Comparison of ENCODE assay signal across 8 cellular contexts in genomic region chr2:186695081-186695756, GRCh38. TPM values are rescaled to one million over a fixed set of nuclear protein-coding genes. Genes with fewer than 3 reads are reported as not detected.
A peak's percentile ranks its signal among the peaks of the same experiment; 100 is the strongest.
DNase-seq lines count a peak whose midpoint lies in the region; ATAC-seq, FAIRE-seq and TF ChIP-seq lines count a peak whose summit lies in the region.

No MANE protein-coding gene starts in this region.

- FAIRE-seq in endothelial cell of umbilical vein (lab: Jason Lieb, UNC), result peak; percentile 50

- TF ChIP-seq POLR2A in endothelial cell of umbilical vein (IDR thresholded peaks at IDR 0.05; ENCODE audit: low read depth, low read length), result no peak

- no peak for TF ChIP-seq CTCF in endothelial cell of umbilical vein (IDR thresholded peaks at IDR 0.05; ENCODE audit: extremely low read depth in 1 of 2, insufficient read depth in 1 of 2, low read depth in 1 of 2, low read length in 2 of 2)

- intact Hi-C loops in endothelial cell of umbilical vein (cut with micrococcal nuclease), result loop anchor here (2.0 to 10.0 kb wide), 2 partner anchors 154 to 760 kb away; partner anchors contain the start of gene ZSWIM2

- no peaks in the 10 kb centered on the region for H3K9me1 ChIP-seq in endothelial cell of umbilical vein (replicated peaks; ENCODE audit: control insufficient read depth, extremely low read depth, insufficient read depth, low read length)

- DNase-seq in GM04503 (ENCODE audit: low read depth) (peak; percentile 47), NCI-H748 treated with DMSO at 0.1 percent for 48 hours (lab: John Stamatoyannopoulos, UW) (peak; percentile 71), endothelial cell of umbilical vein (ENCODE audit: low read depth, low spot score) (peak; percentile 61), non-pigmented ciliary epithelial cell (ENCODE audit: low read depth) (peak; percentile 38), NCI-H2029 treated with DMSO at 0.1 percent for 48 hours (lab: John Stamatoyannopoulos, UW) (no peak), left lobe of liver (ENCODE audit: low spot score) (no peak)

- no peaks in the 10 kb centered on the region for H3K27me3 ChIP-seq in endothelial cell of umbilical vein (ENCODE audit: control insufficient read depth in 2 of 2, insufficient read depth in 2 of 2, low read length in 2 of 2)

- POLR2A ChIA-PET in endothelial cell of umbilical vein (lab: Charles Lee), result no interaction called here

- peak overlapping the region; percentile 92 for H3K4me2 ChIP-seq in endothelial cell of umbilical vein (ENCODE audit: insufficient read depth, low read length)

- H3K9ac ChIP-seq in endothelial cell of umbilical vein (replicated peaks; ENCODE audit: extremely low read depth, insufficient read depth, low read length), result peak overlapping the region; percentile 32

- peak overlapping the region; percentile 80 for H2AFZ ChIP-seq in endothelial cell of umbilical vein (ENCODE audit: low read depth, low read length)

- BruUV-seq in endothelial cell of umbilical vein (replicated peaks; lab: Mats Ljungman, UMichigan), result TSS peak; percentile 21

- no peak overlapping the region for H3K27ac ChIP-seq in endothelial cell of umbilical vein (ENCODE audit: insufficient read depth, low read depth, low read length)

- H4K20me1 ChIP-seq in endothelial cell of umbilical vein (replicated peaks; ENCODE audit: control insufficient read depth, extremely low read depth, insufficient read depth, low read length), result no peaks in the 10 kb centered on the region

- peaks cover 14% of the 10 kb centered on the region for H3K4me1 ChIP-seq in endothelial cell of umbilical vein (ENCODE audit: control insufficient read depth, extremely low read depth, insufficient read depth, low read length)

- peak overlapping the region; percentile 20 to 63 (median 23) for H3K4me3 ChIP-seq in endothelial cell of umbilical vein (replicated peaks in 1 of 3; ENCODE audit: insufficient read depth in 1 of 3, low read depth in 1 of 3, low read length in 3 of 3)

- CTCF ChIA-PET in endothelial cell of umbilical vein (lab: Charles Lee), result interaction anchor here (1.0 to 1.5 kb wide), 3 partner anchors 12 to 192 kb away, joined by 3 to 4 read pairs (median 3); no protein-coding TSS in a partner anchor

- dilution Hi-C loops in endothelial cell of umbilical vein (cut with MboI; ENCODE audit: extremely low pct_ligation_motif_present, low sequenced_read_pairs), result no loop called here

- no peaks in the 10 kb centered on the region for H3K9me3 ChIP-seq in endothelial cell of umbilical vein (replicated peaks; ENCODE audit: control insufficient read depth, insufficient read depth, low read length)

- ATAC-seq in GM18867 (IDR thresholded peaks at IDR 0.05; ENCODE audit: unreplicated experiment), result no peak
- ATAC-seq in GM19455 (IDR thresholded peaks at IDR 0.05; ENCODE audit: unreplicated experiment), result no peak
- no peak for ATAC-seq in left lobe of liver

- no peaks in the 10 kb centered on the region for H3K36me3 ChIP-seq in endothelial cell of umbilical vein (ENCODE audit: control insufficient read depth in 2 of 2, extremely low read depth in 1 of 2, insufficient read depth in 2 of 2, low read length in 2 of 2)

- no peaks in the 10 kb centered on the region for H3K79me2 ChIP-seq in endothelial cell of umbilical vein (ENCODE audit: control insufficient read depth, insufficient read depth, low read length)

TF ChIP-seq in endothelial cell of umbilical vein, 7 proteins besides CTCF, POLR2A, EP300 and RAD21:
- TF ChIP-seq POLR2AphosphoS5 (IDR thresholded peaks at IDR 0.05; ENCODE audit: insufficient read depth, low read depth, low read length), result no peak
- no peak for TF ChIP-seq FOS (IDR thresholded peaks at IDR 0.05; ENCODE audit: borderline replicate concordance, insufficient read depth, low read length)
- TF ChIP-seq, protein P1, sequence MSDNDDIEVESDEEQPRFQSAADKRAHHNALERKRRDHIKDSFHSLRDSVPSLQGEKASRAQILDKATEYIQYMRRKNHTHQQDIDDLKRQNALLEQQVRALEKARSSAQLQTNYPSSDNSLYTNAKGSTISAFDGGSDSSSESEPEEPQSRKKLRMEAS (IDR thresholded peaks at IDR 0.05; ENCODE audit: insufficient read depth, insufficient read length), result no peak
- TF ChIP-seq EZH2 (IDR thresholded peaks at IDR 0.05; ENCODE audit: borderline replicate concordance, low read depth, low read length, severe bottlenecking), result no peak
- TF ChIP-seq GATA2 (IDR thresholded peaks at IDR 0.05; ENCODE audit: insufficient read depth, insufficient read length, low read depth, low read length), result no peak

RNA-seq across cellular contexts. Expression of gene FAM171B, which starts 1.4 kb away (rescaled TPM):
- 11.6 and 14.0 TPM in 2 replicates for total RNA-seq in endothelial cell of umbilical vein
- 2.5 and 2.9 TPM in 2 replicates for polyA plus RNA-seq in endothelial cell of umbilical vein
- polyA plus RNA-seq in endothelial cell of umbilical vein (2011; cell fraction: cytosol; rRNA removed), result 2.7 and 3.2 TPM in 2 replicates
- 8.1 and 9.3 TPM in 2 replicates for polyA plus RNA-seq in endothelial cell of umbilical vein (2011; cell fraction: nucleus; rRNA removed)
- polyA plus RNA-seq in endothelial cell of umbilical vein (2012), result 6.7 and 10.0 TPM in 2 replicates
- polyA minus RNA-seq in endothelial cell of umbilical vein, result 11.6 and 13.1 TPM in 2 replicates
- not detected for polyA minus RNA-seq in endothelial cell of umbilical vein (2011; cell fraction: cytosol; rRNA and poly(A)+ RNA removed)
- 8.2 and 12.0 TPM in 2 replicates for polyA minus RNA-seq in endothelial cell of umbilical vein (2011; cell fraction: nucleus; rRNA and poly(A)+ RNA removed)
- 0.20 TPM for total RNA-seq in left lobe of liver

Comparison
In these comparisons a context has a peak if more than half of its experiments do, and no peak if none do; other contexts are left out.
1. DNase-seq: peak in GM04503 (single experiment), NCI-H748 treated with DMSO at 0.1 percent for 48 hours (single experiment), endothelial cell of umbilical vein (single experiment) and non-pigmented ciliary epithelial cell (single experiment); none in NCI-H2029 treated with DMSO at 0.1 percent for 48 hours (single experiment) and left lobe of liver (single experiment).
2. RNA of gene FAM171B, which starts 1.4 kb away (total RNA-seq): 11.6 to 14.0 TPM in endothelial cell of umbilical vein; 0.20 TPM in left lobe of liver (single experiment); every median in the first group is over 10 times any median in the second.